Comparison of ENCODE assay signal across 1 cellular context in genomic region chr7:26857170-26857533, GRCh38.
TF ChIP-seq lines count a peak whose summit lies in the region.

No MANE protein-coding gene starts in this region.

TF ChIP-seq in SK-N-SH, 30 proteins besides CTCF, POLR2A, EP300 and RAD21 (continued from another document):
- TF ChIP-seq REST (IDR thresholded peaks at IDR 0.05; ENCODE audit: low read depth, low read length) (no peak), CHD2 (IDR thresholded peaks at IDR 0.05; ENCODE audit: low read length, partially characterized antibody) (no peak), GATA2 (CRISPR knock-in tag; IDR thresholded peaks at IDR 0.05) (no peak), SMC3 (IDR thresholded peaks at IDR 0.05; ENCODE audit: low read depth, low read length) (no peak), TCF12 (IDR thresholded peaks at IDR 0.05) (no peak), JUND (IDR thresholded peaks at IDR 0.05) (no peak), MAX (IDR thresholded peaks at IDR 0.05; ENCODE audit: low read depth) (no peak), TEAD4 (IDR thresholded peaks at IDR 0.05; ENCODE audit: borderline replicate concordance, insufficient read depth) (no peak), USF2 (IDR thresholded peaks at IDR 0.05; ENCODE audit: borderline replicate concordance, low read depth, low read length) (no peak), MEF2A (IDR thresholded peaks at IDR 0.05; ENCODE audit: borderline replicate concordance, low read depth) (no peak), TAF1 (IDR thresholded peaks at IDR 0.05; ENCODE audit: borderline replicate concordance, low read depth, low read length) (no peak), POLR2AphosphoS5 (IDR thresholded peaks at IDR 0.05; ENCODE audit: low read depth, low read length) (no peak), RXRA (IDR thresholded peaks at IDR 0.05; ENCODE audit: borderline replicate concordance, low read depth) (no peak)
